9 cellular contexts compared by ENCODE assay signal in the genomic region with DNA sequence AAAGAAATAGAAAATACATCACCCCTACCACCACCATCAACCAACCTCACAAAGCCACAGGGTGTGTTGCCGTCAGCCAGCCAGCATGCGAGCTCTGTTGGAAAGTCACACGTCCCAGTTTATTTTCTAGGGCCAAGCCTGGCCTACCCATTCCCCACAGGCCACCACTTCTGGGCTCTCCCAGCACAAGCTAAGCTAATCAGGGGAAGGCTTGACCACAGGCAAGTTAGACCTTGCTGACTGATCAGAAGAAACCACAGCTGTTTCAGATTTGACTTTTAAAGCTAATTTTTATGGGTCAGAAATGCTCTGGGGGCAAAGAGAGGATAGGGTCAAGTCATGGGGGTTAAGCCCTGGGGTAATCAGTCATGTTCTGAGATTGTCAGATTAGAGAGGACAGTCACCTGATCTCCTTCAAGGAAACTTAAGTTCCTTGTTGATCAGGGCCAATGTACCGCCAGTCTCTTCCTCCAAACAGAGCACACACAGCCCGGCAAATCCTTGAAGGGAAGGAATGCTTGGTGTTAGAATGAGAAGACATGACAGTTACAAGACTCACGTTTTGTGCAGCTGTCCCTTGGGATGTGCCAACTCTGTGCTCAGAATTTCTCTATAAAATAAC. TPM values are rescaled to one million over a fixed set of nuclear protein-coding genes. Genes with fewer than 3 reads are reported as not detected.
DNase-seq lines count a peak whose midpoint lies in the region; ATAC-seq and TF ChIP-seq lines count a peak whose summit lies in the region.
"Had no signal": no experiment of that assay in that cellular context is flagged by ENCODE, and none has a peak within 500 bp of the region (broad histone marks: within the 10 kb centered on the region; RNA-seq: fewer than 3 reads in every experiment).

No MANE protein-coding gene starts in this region.

- no peaks in the 10 kb centered on the region for H3K36me3 Mint-ChIP-seq in nephron progenitor cell (ENCODE audit: low read depth)

- DNase-seq in right lobe of liver (no peak), dermis blood vessel endothelial cell (no peak), GOT3 (lab: John Stamatoyannopoulos, UW) (no peak), nephron progenitor cell (no peak), aorta (no peak)
- DNase-seq: Caco-2 had no signal

- TF ChIP-seq CTCF in right lobe of liver (IDR thresholded peaks at IDR 0.05): no peak
- TF ChIP-seq CTCF in nephron progenitor cell (IDR thresholded peaks at IDR 0.05): no peak

- ATAC-seq in GM18498 (IDR thresholded peaks at IDR 0.05; ENCODE audit: unreplicated experiment) (peak; percentile 83), GM21447 (IDR thresholded peaks at IDR 0.05; ENCODE audit: unreplicated experiment) (peak; percentile 66), HG03439 (IDR thresholded peaks at IDR 0.05; ENCODE audit: unreplicated experiment) (peak; percentile 60), right lobe of liver (no peak), aorta (ENCODE audit: low FRiP score) (no peak)

- H3K27me3 ChIP-seq in right lobe of liver (no peaks in the 10 kb centered on the region), aorta (ENCODE audit: control insufficient read depth in 1 of 2, insufficient read depth in 2 of 2, low read length in 1 of 2) (no peaks in the 10 kb centered on the region)

- H3K27ac Mint-ChIP-seq in nephron progenitor cell: no peak overlapping the region

- TF ChIP-seq POLR2A in right lobe of liver (IDR thresholded peaks at IDR 0.05): no peak

- no peak overlapping the region for H3K4me3 Mint-ChIP-seq in nephron progenitor cell

- H3K9me3 ChIP-seq in right lobe of liver (no peaks in the 10 kb centered on the region), aorta (ENCODE audit: control insufficient read depth, low read length) (no peaks in the 10 kb centered on the region)
- H3K9me3 ChIP-seq: Caco-2 had no signal

- no peaks in the 10 kb centered on the region for H3K9me3 Mint-ChIP-seq in nephron progenitor cell

- peaks cover 0 to 92% (median 36%) of the 10 kb centered on the region in 4 donors for H3K4me1 ChIP-seq in right lobe of liver
- H3K4me1 ChIP-seq in aorta (ENCODE audit: control insufficient read depth in 1 of 2, insufficient read depth in 2 of 2, low read length in 2 of 2): peaks cover 0 to 4% of the 10 kb centered on the region in 2 donors

- H3K36me3 ChIP-seq in right lobe of liver (no peaks in the 10 kb centered on the region), aorta (ENCODE audit: control insufficient read depth in 1 of 2, insufficient read depth in 2 of 2, low read length in 1 of 2) (no peaks in the 10 kb centered on the region)

- 60% methylated on average over 4 of the region's 6 CpGs for WGBS in right lobe of liver (ENCODE audit: insufficient coverage, low coverage, low lambda C conversion rate, missing lambda C conversion rate)
- WGBS in aorta, 2 donors: 42 to 61% methylated on average over 6 of the region's 6 CpGs

- H3K27ac ChIP-seq in right lobe of liver (peak overlapping the region; percentile 70 to 88 (median 75)), aorta (ENCODE audit: low read depth in 1 of 2, low read length in 2 of 2) (peak overlapping the region in 1 of 2 donors; percentile 41)

- H3K27me3 Mint-ChIP-seq in nephron progenitor cell (ENCODE audit: low read depth, poor library complexity): peaks cover 8% of the 10 kb centered on the region

- intact Hi-C loops in right lobe of liver (cut with DNase I) (loop anchor here (10.0 kb wide), 2 partner anchors 47 to 147 kb away; no protein-coding TSS in a partner anchor), aorta (cut with DNase I) (no loop called here)

- H3K4me3 ChIP-seq in right lobe of liver (no peak overlapping the region), aorta (ENCODE audit: low read length in 2 of 2) (no peak overlapping the region)

- peaks cover 83% of the 10 kb centered on the region for H3K4me1 Mint-ChIP-seq in nephron progenitor cell

RNA-seq across cellular contexts. Expression of a gene that starts 7.6 kb away (rescaled TPM):
- total RNA-seq in right lobe of liver (10 to 100 TPM; 12.0 to 43.1 (median 21.9) TPM), dermis blood vessel endothelial cell (32.8 and 33.4 TPM in 2 replicates), aorta (10 to 100 TPM; 28.7 to 29.3 TPM)
- 1 to 10 TPM; 3.5 to 5.7 TPM for polyA plus RNA-seq in aorta

Comparison
In these comparisons a context has a peak if more than half of its experiments do, and no peak if none do; other contexts are left out.
1. ATAC-seq: peak in GM18498 (single experiment), GM21447 (single experiment) and HG03439 (single experiment); none in right lobe of liver (0 of 4) and aorta (single experiment).
2. intact Hi-C loops: an anchor here in right lobe of liver (10.0 kb wide); none called in aorta.